8 cellular contexts compared by ENCODE assay signal in genomic region chr11:57741132-57742086, GRCh38. TPM values are rescaled to one million over a fixed set of nuclear protein-coding genes. Genes with fewer than 3 reads are reported as not detected.
DNase-seq lines count a peak whose midpoint lies in the region; ATAC-seq and TF ChIP-seq lines count a peak whose summit lies in the region.

TSS of gene SELENOH (plus strand) at chr11:57741491. CDS start at chr11:57741596, 105 bp downstream.

- POLR2A ChIA-PET in A673 (lab: Charles Lee; ENCODE audit: low non-redundant PET): interaction anchor here (0.6 to 1.3 kb wide), 3 partner anchors 35 to 1074 kb away, joined by 3 to 5 read pairs (median 3); no protein-coding TSS in a partner anchor

- peak; percentile 72 for TF ChIP-seq POLR2A in breast epithelium (IDR thresholded peaks at IDR 0.05)

- peak within 1 kb of the TSS; percentile 97 to 99 (median 97) for H3K9ac ChIP-seq in skeletal muscle tissue (ENCODE audit: low read depth in 1 of 3, low read length in 3 of 3)

- intact Hi-C loops in A673 (cut with micrococcal nuclease; ENCODE audit: unreplicated experiment): no loop called here
- intact Hi-C loops in breast epithelium (cut with DNase I; ENCODE audit: low total_unique reads): no loop called here

- H3K9me3 ChIP-seq in A673 (ENCODE audit: low read depth, low read length, poor library complexity, severe bottlenecking): no peaks in the 10 kb centered on the region
- no peaks in the 10 kb centered on the region for H3K9me3 ChIP-seq in breast epithelium
- no peaks in the 10 kb centered on the region for H3K9me3 ChIP-seq in iPS-18c (ENCODE audit: control insufficient read depth, insufficient read depth, low read length)
- H3K9me3 ChIP-seq in skeletal muscle tissue (ENCODE audit: control insufficient read depth in 3 of 3, low read length in 3 of 3): no peaks in the 10 kb centered on the region

- H3K4me3 ChIP-seq in A673 (ENCODE audit: low read depth, low read length, poor library complexity, severe bottlenecking) (peak within 1 kb of the TSS; percentile 88), breast epithelium (peak within 1 kb of the TSS; percentile 73 to 93 (median 80)), iPS-18c (ENCODE audit: insufficient read depth, low read depth, low read length) (peak within 1 kb of the TSS; percentile 97), skeletal muscle tissue (ENCODE audit: low read length in 3 of 3) (peak within 1 kb of the TSS; percentile 88 to 96 (median 95))

- peak within 1 kb of the TSS; percentile 95 for H3K27ac ChIP-seq in A673 (ENCODE audit: low read depth, low read length, poor library complexity, severe bottlenecking)
- H3K27ac ChIP-seq in VCaP: peak within 1 kb of the TSS; percentile 90
- H3K27ac ChIP-seq in breast epithelium: peak within 1 kb of the TSS; percentile 95 to 97
- H3K27ac ChIP-seq in skeletal muscle tissue (ENCODE audit: low read depth, low read length): peak within 1 kb of the TSS; percentile 94

- DNase-seq in A673 (ENCODE audit: low spot score) (peak; percentile 100), NCI-H2196 (lab: John Stamatoyannopoulos, UW; ENCODE audit: unreplicated experiment) (peak; percentile 98), breast epithelium (ENCODE audit: low spot score in 2 of 2) (peak; percentile 94 to 97)

- H3K4me1 ChIP-seq in A673 (ENCODE audit: insufficient read depth, low read length, poor library complexity, severe bottlenecking): peaks cover 11% of the 10 kb centered on the region
- H3K4me1 ChIP-seq in breast epithelium: no peaks in the 10 kb centered on the region
- H3K4me1 ChIP-seq in skeletal muscle tissue (ENCODE audit: control insufficient read depth in 3 of 3, insufficient read depth in 3 of 3, low read length in 3 of 3): peaks cover 9 to 20% (median 14%) of the 10 kb centered on the region in 3 donors

- H3K27me3 ChIP-seq in A673 (replicated peaks; ENCODE audit: insufficient read depth, low read depth, low read length, poor library complexity): no peaks in the 10 kb centered on the region
- no peaks in the 10 kb centered on the region for H3K27me3 ChIP-seq in breast epithelium
- no peaks in the 10 kb centered on the region for H3K27me3 ChIP-seq in skeletal muscle tissue (ENCODE audit: control insufficient read depth in 3 of 3, insufficient read depth in 3 of 3, low read length in 3 of 3)

- ATAC-seq in GM18868 (IDR thresholded peaks at IDR 0.05; ENCODE audit: unreplicated experiment): peak; percentile 92
- ATAC-seq in HG03108 (IDR thresholded peaks at IDR 0.05; ENCODE audit: unreplicated experiment): peak; percentile 91

- CTCF ChIA-PET in A673 (lab: Charles Lee): interaction anchor here (0.6 to 1.0 kb wide), 2 partner anchors 8 to 59 kb away, joined by 3 to 4 read pairs; no protein-coding TSS in a partner anchor

- no TSS peak for BruUV-seq in A673 (replicated peaks; lab: Mats Ljungman, UMichigan)

- H3K36me3 ChIP-seq in A673 (ENCODE audit: insufficient read depth, low read length, poor library complexity, severe bottlenecking) (peaks cover 46% of the 10 kb centered on the region), breast epithelium (no peaks in the 10 kb centered on the region), skeletal muscle tissue (ENCODE audit: control insufficient read depth in 3 of 3, insufficient read depth in 3 of 3, low read length in 3 of 3) (peaks cover 38 to 50% (median 39%) of the 10 kb centered on the region in 3 donors)

- TF ChIP-seq CTCF in A673 (conservative IDR thresholded peaks at IDR 0.05; ENCODE audit: low read depth, low read length): no peak
- no peak for TF ChIP-seq CTCF in VCaP (conservative IDR thresholded peaks at IDR 0.05)
- no peak for TF ChIP-seq CTCF in breast epithelium (IDR thresholded peaks at IDR 0.05)

RNA-seq across cellular contexts. Expression of gene SELENOH, which starts in this region (rescaled TPM):
- total RNA-seq in A673 (2021) (192 and 212 TPM in 2 replicates), breast epithelium (100 to 1,000 TPM in 2 of 3 donors, 10 to 100 TPM in 1; 84.3 to 153 (median 153) TPM), skeletal muscle tissue (61.1 TPM)

Comparison
In these comparisons a context has a peak if more than half of its experiments do, and no peak if none do; other contexts are left out.
1. Peak in every context shown above with its lines: DNase-seq, ATAC-seq, H3K4me3 ChIP-seq and H3K27ac ChIP-seq.